8 cellular contexts compared by ENCODE assay signal in the genomic region with DNA sequence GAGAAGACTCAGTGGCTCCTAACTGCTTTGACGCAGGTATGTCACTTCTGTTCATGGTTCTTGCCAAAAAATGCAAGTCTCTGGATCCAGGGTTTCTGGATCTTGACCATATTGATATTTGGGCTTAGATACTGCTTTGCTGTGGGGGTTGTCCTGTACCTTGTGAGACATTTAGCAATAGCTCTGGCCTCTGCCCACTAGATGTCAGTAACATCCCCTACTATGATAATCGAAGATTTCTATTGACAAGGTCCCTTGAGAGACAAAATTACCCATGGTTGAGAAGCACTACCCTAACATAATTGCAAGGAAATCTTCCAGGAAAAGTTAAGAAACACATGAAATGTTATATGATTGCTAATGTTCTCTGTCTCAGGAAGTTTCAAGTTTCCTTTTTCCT.
DNase-seq lines count a peak whose midpoint lies in the region; ATAC-seq and TF ChIP-seq lines count a peak whose summit lies in the region.

No MANE protein-coding gene starts in this region.

- peaks cover 2% of the 10 kb centered on the region for H3K27me3 Mint-ChIP-seq in activated T-cell treated with anti-CD3 and anti-CD28 coated beads, Interleukin-2, amount 50 U/mL, for 4 hours (ENCODE audit: low read depth)

- no peaks in the 10 kb centered on the region for H3K4me1 Mint-ChIP-seq in activated T-cell treated with anti-CD3 and anti-CD28 coated beads, Interleukin-2, amount 50 U/mL, for 4 hours (ENCODE audit: low read depth)

- H3K9me3 Mint-ChIP-seq in activated T-cell treated with anti-CD3 and anti-CD28 coated beads, Interleukin-2, amount 50 U/mL, for 4 hours = peaks cover 5% of the 10 kb centered on the region

- H3K4me3 ChIP-seq in left ventricle myocardium inferior (no peak overlapping the region), hepatocyte (no peak overlapping the region)

- H3K27me3 ChIP-seq in left ventricle myocardium inferior (ENCODE audit: low read depth) (no peaks in the 10 kb centered on the region), hepatocyte (no peaks in the 10 kb centered on the region)

- H3K36me3 ChIP-seq in left ventricle myocardium inferior (no peaks in the 10 kb centered on the region), hepatocyte (replicated peaks; ENCODE audit: insufficient read depth, low read depth) (no peaks in the 10 kb centered on the region)

- no peak overlapping the region for H3K4me3 Mint-ChIP-seq in activated T-cell treated with anti-CD3 and anti-CD28 coated beads, Interleukin-2, amount 50 U/mL, for 4 hours

- H3K27ac ChIP-seq in left ventricle myocardium inferior (replicated peaks) (no peak overlapping the region), hepatocyte (no peak overlapping the region)

- no peaks in the 10 kb centered on the region for H3K79me2 ChIP-seq in hepatocyte

- WGBS in hepatocyte (ENCODE audit: low lambda C conversion rate, missing lambda C conversion rate) = 35% methylated on average over 2 of the region's 2 CpGs

- H3K4me1 ChIP-seq in left ventricle myocardium inferior (peaks cover 5% of the 10 kb centered on the region), hepatocyte (ENCODE audit: insufficient read depth) (peaks cover 7% of the 10 kb centered on the region)

- TF ChIP-seq CTCF in left ventricle myocardium inferior (IDR thresholded peaks at IDR 0.05; ENCODE audit: borderline replicate concordance) = no peak
- peak; percentile 45 for TF ChIP-seq CTCF in hepatocyte (IDR thresholded peaks at IDR 0.05; ENCODE audit: poor library complexity)

- H4K20me1 ChIP-seq in hepatocyte (ENCODE audit: insufficient read depth, poor library complexity, severe bottlenecking) = no peaks in the 10 kb centered on the region

- intact Hi-C loops in left ventricle myocardium superior (cut with micrococcal nuclease) (no loop called here), left ventricle myocardium inferior (cut with micrococcal nuclease) (no loop called here)

- H2AFZ ChIP-seq in hepatocyte = no peak overlapping the region

- H3K36me3 Mint-ChIP-seq in activated T-cell treated with anti-CD3 and anti-CD28 coated beads, Interleukin-2, amount 50 U/mL, for 4 hours (ENCODE audit: insufficient read depth) = no peaks in the 10 kb centered on the region

- no peaks in the 10 kb centered on the region for H3K9me2 ChIP-seq in hepatocyte (replicated peaks; ENCODE audit: insufficient read depth)

- H3K9me3 ChIP-seq in left ventricle myocardium inferior (replicated peaks) (peaks cover 8% of the 10 kb centered on the region), hepatocyte (ENCODE audit: low read depth) (no peaks in the 10 kb centered on the region)

- ATAC-seq in left ventricle myocardium superior (peak; percentile 40), HG03060 (IDR thresholded peaks at IDR 0.05; ENCODE audit: low read depth, unreplicated experiment) (peak; percentile 43)
- ATAC-seq in activated T-cell treated with anti-CD3 and anti-CD28 coated beads, Interleukin-2, amount 50 U/mL, for 4 hours = no peak

- DNase-seq in left ventricle myocardium superior (no peak), left ventricle myocardium inferior (no peak), RPMI7951 (ENCODE audit: low read depth) (peak; percentile 20), hepatocyte (ENCODE audit: low spot score) (peak; percentile 44), mesenteric fat pad (ENCODE audit: low spot score) (no peak)
- no peak for DNase-seq in activated T-cell treated with anti-CD3 and anti-CD28 coated beads, Interleukin-2, amount 50 U/mL, for 4 hours
- no peak for DNase-seq in activated CD4-positive, CD25-positive, alpha-beta regulatory T cell treated with anti-CD3 and anti-CD28 coated beads, Interleukin-2, amount 50 U/mL, for 72 hours

- H3K4me2 ChIP-seq in hepatocyte = no peak overlapping the region

Comparison
In these comparisons a context has a peak if more than half of its experiments do, and no peak if none do; other contexts are left out.
1. ATAC-seq: peak in left ventricle myocardium superior (single experiment) and HG03060 (single experiment); none in activated T-cell treated with anti-CD3 and anti-CD28 coated beads, Interleukin-2, amount 50 U/mL, for 4 hours (0 of 2).
2. DNase-seq: peak in RPMI7951 (single experiment) and hepatocyte (single experiment); none in left ventricle myocardium superior (single experiment), left ventricle myocardium inferior (single experiment), activated T-cell treated with anti-CD3 and anti-CD28 coated beads, Interleukin-2, amount 50 U/mL, for 4 hours (single experiment), activated CD4-positive, CD25-positive, alpha-beta regulatory T cell treated with anti-CD3 and anti-CD28 coated beads, Interleukin-2, amount 50 U/mL, for 72 hours (single experiment) and mesenteric fat pad (single experiment).